ENCODE assay signal across 21 cellular contexts in the genomic region with DNA sequence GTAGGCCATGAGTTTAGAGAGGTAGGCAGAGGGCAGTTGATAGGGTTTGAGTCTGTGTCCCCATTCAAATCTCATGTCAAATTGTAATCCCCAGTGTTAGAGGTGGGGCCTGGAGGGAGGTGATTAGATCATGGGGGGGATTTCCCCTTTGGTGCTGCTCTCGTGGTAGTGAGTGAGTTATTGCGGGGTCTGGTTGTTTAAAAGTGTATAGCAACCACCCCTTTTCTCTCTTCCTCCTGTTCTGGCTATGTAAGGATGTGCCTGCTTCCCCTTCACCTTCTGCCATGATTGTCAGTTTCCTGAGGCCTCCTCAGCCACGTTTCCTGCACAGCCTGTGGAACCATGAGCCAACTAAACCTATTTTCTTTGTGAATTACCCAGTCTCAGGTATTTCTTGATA. TPM values are rescaled to one million over a fixed set of nuclear protein-coding genes. Genes with fewer than 3 reads are reported as not detected.
A peak's percentile ranks its signal among the peaks of the same experiment; 100 is the strongest.
DNase-seq lines count a peak whose midpoint lies in the region; ATAC-seq, FAIRE-seq and TF ChIP-seq lines count a peak whose summit lies in the region.
"Had no signal": no experiment of that assay in that cellular context is flagged by ENCODE, and none has a peak within 500 bp of the region (broad histone marks: within the 10 kb centered on the region; RNA-seq: fewer than 3 reads in every experiment).

No MANE protein-coding gene starts in this region.

- CTCF ChIA-PET in CD4-positive, alpha-beta T cell (lab: Charles Lee): no interaction called here

- H3K36me3 ChIP-seq in spleen: no peaks in the 10 kb centered on the region
- H3K36me3 ChIP-seq in breast epithelium: no peaks in the 10 kb centered on the region
- H3K36me3 ChIP-seq: right atrium auricular region had no signal

- no peak overlapping the region for H3K4me3 Mint-ChIP-seq in CD4-positive, alpha-beta T cell
- H3K4me3 Mint-ChIP-seq in activated naive CD8-positive, alpha-beta T cell treated with anti-CD3 and anti-CD28 coated beads for 36 hours: no peak overlapping the region
- H3K4me3 Mint-ChIP-seq: activated T-helper 1 cell treated with anti-CD3 and anti-CD28 coated beads, Interleukin-12 subunit alpha, Interleukin-12 subunit beta, Interleukin-2, Interleukin-4 antibody, amounts not matched to agents 30 ng/mL and 10 ng/mL and 1 ng/mL, durations not matched to agents 14 hours and 24 hours and 36 hours; H9; type B pancreatic cell had no signal

- TF ChIP-seq CTCF in CD4-positive, alpha-beta T cell (IDR thresholded peaks at IDR 0.05): no peak
- TF ChIP-seq CTCF in spleen (IDR thresholded peaks at IDR 0.05 in 8 of 11, conservative IDR thresholded peaks at IDR 0.05 in 3 of 11) (no peak), breast epithelium (IDR thresholded peaks at IDR 0.05) (no peak)

- intact Hi-C loops in CD4-positive, alpha-beta T cell (cut with DNase I, micrococcal nuclease): no loop called here
- intact Hi-C loops in spleen (cut with DNase I; ENCODE audit: low total_unique reads) (no loop called here), breast epithelium (cut with DNase I; ENCODE audit: low total_unique reads) (no loop called here)

- peaks cover 0 to 37% (median 0%) of the 10 kb centered on the region in 6 donors for H3K4me1 ChIP-seq in spleen
- no peaks in the 10 kb centered on the region for H3K4me1 ChIP-seq in breast epithelium

- H3K4me3 ChIP-seq in spleen: no peak overlapping the region
- H3K4me3 ChIP-seq in breast epithelium: no peak overlapping the region
- H3K4me3 ChIP-seq: right atrium auricular region had no signal

- H3K9me3 ChIP-seq in CD4-positive, alpha-beta T cell (ENCODE audit: control insufficient read depth, low read length): no peaks in the 10 kb centered on the region
- H3K9me3 ChIP-seq in spleen: no peaks in the 10 kb centered on the region
- H3K9me3 ChIP-seq in breast epithelium: no peaks in the 10 kb centered on the region
- H3K9me3 ChIP-seq: right atrium auricular region had no signal

- peak; percentile 66 for FAIRE-seq in GM12892 (lab: Jason Lieb, UNC)

- no peaks in the 10 kb centered on the region for H3K27me3 ChIP-seq in CD4-positive, alpha-beta T cell (ENCODE audit: control insufficient read depth, insufficient read depth, low read length)
- H3K27me3 ChIP-seq in spleen (replicated peaks in 1 of 7) (no peaks in the 10 kb centered on the region), breast epithelium (no peaks in the 10 kb centered on the region)
- H3K27me3 ChIP-seq: right atrium auricular region had no signal

- no peak overlapping the region for H3K27ac ChIP-seq in CD4-positive, alpha-beta T cell (ENCODE audit: low read depth, low read length)
- no peak overlapping the region for H3K27ac ChIP-seq in spleen
- no peak overlapping the region for H3K27ac ChIP-seq in breast epithelium
- H3K27ac ChIP-seq: right atrium auricular region had no signal

- no peaks in the 10 kb centered on the region for H3K27me3 Mint-ChIP-seq in CD4-positive, alpha-beta T cell
- no peaks in the 10 kb centered on the region for H3K27me3 Mint-ChIP-seq in activated naive CD8-positive, alpha-beta T cell treated with anti-CD3 and anti-CD28 coated beads for 36 hours

- no peaks in the 10 kb centered on the region for H3K36me3 Mint-ChIP-seq in CD4-positive, alpha-beta T cell (ENCODE audit: low read depth)
- H3K36me3 Mint-ChIP-seq in activated naive CD8-positive, alpha-beta T cell treated with anti-CD3 and anti-CD28 coated beads for 36 hours: peaks cover 1% of the 10 kb centered on the region
- H3K36me3 Mint-ChIP-seq: type B pancreatic cell had no signal

- ATAC-seq in CD4-positive, alpha-beta T cell (ENCODE audit: poor library complexity): no peak
- no peak for ATAC-seq in left lobe of liver
- no peak for ATAC-seq in GM21825 (IDR thresholded peaks at IDR 0.05; ENCODE audit: unreplicated experiment)

- WGBS in spleen, 5 donors: 9 to 28% (median 15%) methylated on average over 3 of the region's 3 CpGs

- peaks cover 57% of the 10 kb centered on the region for H3K4me1 Mint-ChIP-seq in CD4-positive, alpha-beta T cell (ENCODE audit: low read depth)
- H3K4me1 Mint-ChIP-seq in activated naive CD8-positive, alpha-beta T cell treated with anti-CD3 and anti-CD28 coated beads for 36 hours: peaks cover 55% of the 10 kb centered on the region

- no peaks in the 10 kb centered on the region for H3K9me3 Mint-ChIP-seq in CD4-positive, alpha-beta T cell
- H3K9me3 Mint-ChIP-seq in activated naive CD8-positive, alpha-beta T cell treated with anti-CD3 and anti-CD28 coated beads for 36 hours: no peaks in the 10 kb centered on the region
- H3K9me3 Mint-ChIP-seq: activated T-helper 1 cell treated with anti-CD3 and anti-CD28 coated beads, Interleukin-12 subunit alpha, Interleukin-12 subunit beta, Interleukin-2, Interleukin-4 antibody, amounts not matched to agents 30 ng/mL and 10 ng/mL and 1 ng/mL, durations not matched to agents 14 hours and 24 hours and 36 hours; H9; type B pancreatic cell had no signal

- DNase-seq in CD4-positive, alpha-beta T cell: no peak
- no peak for DNase-seq in GM12892 (ENCODE audit: insufficient read length)
- no peak for DNase-seq in activated naive CD8-positive, alpha-beta T cell treated with anti-CD3 and anti-CD28 coated beads for 36 hours
- DNase-seq in left lobe of liver (ENCODE audit: low spot score): peak; percentile 1
- DNase-seq in NCI-H146 (lab: John Stamatoyannopoulos, UW): no peak
- no peak for DNase-seq in spleen
- no peak for DNase-seq in breast epithelium (ENCODE audit: low spot score in 2 of 2)
- DNase-seq: amygdala; Calu3; central memory CD4-positive, alpha-beta T cell; effector CD4-positive, alpha-beta T cell; H9; head of caudate nucleus; NCI-H1417 treated with DMSO at 0.1 percent for 48 hours; NCI-H524 treated with DMSO at 0.1 percent for 48 hours; SW 1271 had no signal

- H3K27ac Mint-ChIP-seq in CD4-positive, alpha-beta T cell: peak overlapping the region; percentile 42
- peak overlapping the region; percentile 75 for H3K27ac Mint-ChIP-seq in activated naive CD8-positive, alpha-beta T cell treated with anti-CD3 and anti-CD28 coated beads for 36 hours
- H3K27ac Mint-ChIP-seq: activated T-helper 1 cell treated with anti-CD3 and anti-CD28 coated beads, Interleukin-12 subunit alpha, Interleukin-12 subunit beta, Interleukin-2, Interleukin-4 antibody, amounts not matched to agents 30 ng/mL and 10 ng/mL and 1 ng/mL, durations not matched to agents 14 hours and 24 hours and 36 hours; H9; type B pancreatic cell had no signal

- POLR2A ChIA-PET in CD4-positive, alpha-beta T cell (lab: Charles Lee): no interaction called here

- TF ChIP-seq POLR2A in GM12892 (IDR thresholded peaks at IDR 0.05; ENCODE audit: low read depth, low read length) (no peak), spleen (IDR thresholded peaks at IDR 0.05) (no peak), breast epithelium (IDR thresholded peaks at IDR 0.05) (no peak)

RNA-seq across cellular contexts. Expression of a gene that starts 25.5 kb away (rescaled TPM):
- not detected for total RNA-seq in CD4-positive, alpha-beta T cell
- polyA plus RNA-seq in GM12892 (2012; ENCODE audit: missing spikeins): not detected
- total RNA-seq in activated naive CD8-positive, alpha-beta T cell treated with anti-CD3 and anti-CD28 coated beads for 36 hours: not detected
- total RNA-seq in left lobe of liver: not detected
- total RNA-seq in spleen: not detected
- polyA plus RNA-seq in spleen: not detected
- not detected for total RNA-seq in breast epithelium
- total RNA-seq: activated T-helper 1 cell treated with anti-CD3 and anti-CD28 coated beads, Interleukin-12 subunit alpha, Interleukin-12 subunit beta, Interleukin-2, Interleukin-4 antibody, amounts not matched to agents 30 ng/mL and 10 ng/mL and 1 ng/mL, durations not matched to agents 14 hours and 24 hours and 36 hours; omental fat pad had no signal
